1 cellular context compared by ENCODE assay signal in genomic region chr13:27403252-27403678, GRCh38.
TF ChIP-seq lines count a peak whose summit lies in the region.

No MANE protein-coding gene starts in this region.

TF ChIP-seq in SK-N-SH, 30 proteins besides CTCF, POLR2A, EP300 and RAD21 (continued from another document):
- TF ChIP-seq, protein P1, sequence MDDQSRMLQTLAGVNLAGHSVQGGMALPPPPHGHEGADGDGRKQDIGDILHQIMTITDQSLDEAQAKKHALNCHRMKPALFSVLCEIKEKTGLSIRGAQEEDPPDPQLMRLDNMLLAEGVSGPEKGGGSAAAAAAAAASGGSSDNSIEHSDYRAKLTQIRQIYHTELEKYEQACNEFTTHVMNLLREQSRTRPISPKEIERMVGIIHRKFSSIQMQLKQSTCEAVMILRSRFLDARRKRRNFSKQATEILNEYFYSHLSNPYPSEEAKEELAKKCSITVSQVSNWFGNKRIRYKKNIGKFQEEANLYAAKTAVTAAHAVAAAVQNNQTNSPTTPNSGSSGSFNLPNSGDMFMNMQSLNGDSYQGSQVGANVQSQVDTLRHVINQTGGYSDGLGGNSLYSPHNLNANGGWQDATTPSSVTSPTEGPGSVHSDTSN (IDR thresholded peaks at IDR 0.05): no peak
- TF ChIP-seq NFIC (IDR thresholded peaks at IDR 0.05; ENCODE audit: borderline replicate concordance) (no peak), SIN3A (IDR thresholded peaks at IDR 0.05; ENCODE audit: borderline replicate concordance, low read depth, low read length) (no peak), RCOR1 (IDR thresholded peaks at IDR 0.05; ENCODE audit: low read length) (no peak), EZH2phosphoT487 (IDR thresholded peaks at IDR 0.05; ENCODE audit: borderline replicate concordance, low read depth) (no peak), TAF1 (IDR thresholded peaks at IDR 0.05; ENCODE audit: borderline replicate concordance, low read depth, low read length) (no peak), SMC3 (IDR thresholded peaks at IDR 0.05; ENCODE audit: low read depth, low read length) (no peak)
- TF ChIP-seq, protein P2, sequence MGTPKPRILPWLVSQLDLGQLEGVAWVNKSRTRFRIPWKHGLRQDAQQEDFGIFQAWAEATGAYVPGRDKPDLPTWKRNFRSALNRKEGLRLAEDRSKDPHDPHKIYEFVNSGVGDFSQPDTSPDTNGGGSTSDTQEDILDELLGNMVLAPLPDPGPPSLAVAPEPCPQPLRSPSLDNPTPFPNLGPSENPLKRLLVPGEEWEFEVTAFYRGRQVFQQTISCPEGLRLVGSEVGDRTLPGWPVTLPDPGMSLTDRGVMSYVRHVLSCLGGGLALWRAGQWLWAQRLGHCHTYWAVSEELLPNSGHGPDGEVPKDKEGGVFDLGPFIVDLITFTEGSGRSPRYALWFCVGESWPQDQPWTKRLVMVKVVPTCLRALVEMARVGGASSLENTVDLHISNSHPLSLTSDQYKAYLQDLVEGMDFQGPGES (IDR thresholded peaks at IDR 0.05; ENCODE audit: low read depth, low read length): no peak
